ENCODE assay signal across 8 cellular contexts in the genomic region with DNA sequence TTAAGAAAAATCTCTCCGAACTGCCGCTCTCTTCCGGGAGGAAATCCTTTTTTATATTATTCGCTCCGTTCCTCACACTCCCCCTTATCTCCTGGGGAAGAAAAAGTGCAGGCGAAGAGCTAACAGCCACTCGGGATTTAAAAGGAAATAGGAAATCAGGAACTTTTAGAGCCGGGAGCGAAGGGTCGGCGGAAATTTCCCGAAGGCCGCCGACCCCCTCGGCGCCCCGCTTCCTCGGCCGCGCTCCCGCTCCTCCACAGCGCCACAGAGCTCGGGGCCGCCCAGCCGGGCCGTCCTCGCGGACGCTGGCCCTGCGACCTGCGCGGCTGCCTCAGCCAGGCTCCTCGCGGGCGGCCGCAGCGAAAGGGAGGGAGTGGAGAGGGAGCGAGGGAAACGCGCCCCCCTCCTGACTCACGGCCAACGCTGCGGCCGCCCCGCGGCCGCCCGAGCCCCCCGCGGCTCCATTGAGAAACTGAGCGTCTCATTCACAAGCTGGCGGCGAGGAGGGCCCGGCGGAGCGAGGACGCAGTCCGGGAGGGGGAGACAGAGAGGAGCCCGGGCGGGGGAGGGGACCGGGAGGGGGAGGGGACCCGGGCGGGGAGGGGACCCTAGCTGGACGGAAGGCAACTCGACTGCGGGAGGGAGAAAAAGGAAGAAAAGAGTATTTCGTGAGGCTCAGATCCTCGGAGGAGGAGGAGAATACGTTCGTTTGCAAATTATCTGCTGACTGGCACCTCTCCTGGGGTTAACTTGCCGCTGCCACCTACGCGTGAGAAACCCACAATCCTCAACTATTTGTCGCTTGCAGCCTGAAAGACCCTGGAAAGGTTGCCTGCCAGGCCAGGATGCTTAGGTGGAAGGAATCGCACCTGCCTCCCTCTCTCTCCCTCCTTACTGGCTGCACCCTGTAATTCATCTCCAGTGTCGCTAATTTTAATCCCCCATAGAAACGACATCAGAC. TPM values are rescaled to one million over a fixed set of nuclear protein-coding genes. Genes with fewer than 3 reads are reported as not detected.
DNase-seq lines count a peak whose midpoint lies in the region; ATAC-seq and TF ChIP-seq lines count a peak whose summit lies in the region.

A gene (minus strand): TSS at position 368 of the 961 bp plus-strand sequence. CDS start 539 bp downstream, outside the sequence.

- no peaks in the 10 kb centered on the region for H3K27me3 ChIP-seq in dorsolateral prefrontal cortex
- no peaks in the 10 kb centered on the region for H3K27me3 ChIP-seq in liver (ENCODE audit: control insufficient read depth in 4 of 4, insufficient read depth in 4 of 4, low read length in 3 of 4)

- intact Hi-C loops in dorsolateral prefrontal cortex (cut with DNase I), result loop anchor here (1.0 to 10.0 kb wide), 6 partner anchors 42 to 212 kb away; a partner anchor contains a TSS

- H3K9me3 ChIP-seq in liver (ENCODE audit: control insufficient read depth in 4 of 4, low read length in 3 of 4), result no peaks in the 10 kb centered on the region

- peak in 1 of 2 donors; percentile 19 for TF ChIP-seq RAD21 in liver (IDR thresholded peaks at IDR 0.05)

- under 1% methylated on average over 77 of the region's 77 CpGs for WGBS in liver

- H3K4me3 ChIP-seq in dorsolateral prefrontal cortex, result peak within 1 kb of the TSS; percentile 64 to 97 (median 88)
- H3K4me3 ChIP-seq in liver (ENCODE audit: low read depth in 1 of 3, low read length in 3 of 3), result peak within 1 kb of the TSS; percentile 90 to 94 (median 93)

- no peaks in the 10 kb centered on the region for H3K36me3 ChIP-seq in liver (ENCODE audit: control insufficient read depth in 4 of 4, insufficient read depth in 3 of 4, low read depth in 1 of 4, low read length in 3 of 4)

- peak; percentile 86 for DNase-seq in NCI-H748 (lab: John Stamatoyannopoulos, UW; ENCODE audit: unreplicated experiment)
- peak; percentile 72 to 78 for DNase-seq in activated CD4-positive, alpha-beta T cell treated with anti-CD3 and anti-CD28 coated beads, Interleukin-2, amount 50 U/mL, for 48 hours
- DNase-seq in dorsolateral prefrontal cortex, result peak; percentile 65 to 85 (median 81)
- DNase-seq in stimulated activated CD4-positive, alpha-beta T cell treated with anti-CD3 and anti-CD28 coated beads, Interleukin-2, amount 100 ng/mL, for 48 hours, result peak; percentile 61 to 66

- H3K27ac ChIP-seq in dorsolateral prefrontal cortex, result peak within 1 kb of the TSS; percentile 45 to 98 (median 93)
- peak within 1 kb of the TSS; percentile 88 to 89 for H3K27ac ChIP-seq in liver (ENCODE audit: low read depth in 1 of 2, low read length in 2 of 2)

- peak within 1 kb of the TSS; percentile 87 to 90 for H3K9ac ChIP-seq in liver (ENCODE audit: low read depth in 1 of 2, low read length in 2 of 2)

- peak; percentile 68 for ATAC-seq in GM18511 (IDR thresholded peaks at IDR 0.05; ENCODE audit: unreplicated experiment)
- peak; percentile 54 for ATAC-seq in HG03135 (IDR thresholded peaks at IDR 0.05; ENCODE audit: unreplicated experiment)
- ATAC-seq in HG03139 (IDR thresholded peaks at IDR 0.05; ENCODE audit: unreplicated experiment), result no peak

- TF ChIP-seq CTCF in dorsolateral prefrontal cortex (IDR thresholded peaks at IDR 0.05 in 54 of 56, conservative IDR thresholded peaks at IDR 0.05 in 2 of 56; ENCODE audit: low read depth in 1 of 56, partially characterized antibody in 56 of 56), result peak in 53 of 56 donors; percentile 3 to 59 (median 43)
- TF ChIP-seq CTCF in liver (IDR thresholded peaks at IDR 0.05; ENCODE audit: low read depth, low read length, missing input control), result peak; percentile 24

- H3K4me1 ChIP-seq in liver (ENCODE audit: control insufficient read depth in 4 of 4, insufficient read depth in 4 of 4, low read length in 3 of 4), result peaks cover 11 to 17% (median 12%) of the 10 kb centered on the region in 4 donors

TF ChIP-seq in liver, 16 proteins besides CTCF, POLR2A, EP300 and RAD21:
- TF ChIP-seq HNF4G (IDR thresholded peaks at IDR 0.05), result no peak
- no peak for TF ChIP-seq YY1 (IDR thresholded peaks at IDR 0.05)
- TF ChIP-seq, protein P1, sequence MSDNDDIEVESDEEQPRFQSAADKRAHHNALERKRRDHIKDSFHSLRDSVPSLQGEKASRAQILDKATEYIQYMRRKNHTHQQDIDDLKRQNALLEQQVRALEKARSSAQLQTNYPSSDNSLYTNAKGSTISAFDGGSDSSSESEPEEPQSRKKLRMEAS (IDR thresholded peaks at IDR 0.05), result no peak
- TF ChIP-seq, protein P2, sequence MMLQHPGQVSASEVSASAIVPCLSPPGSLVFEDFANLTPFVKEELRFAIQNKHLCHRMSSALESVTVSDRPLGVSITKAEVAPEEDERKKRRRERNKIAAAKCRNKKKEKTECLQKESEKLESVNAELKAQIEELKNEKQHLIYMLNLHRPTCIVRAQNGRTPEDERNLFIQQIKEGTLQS (IDR thresholded peaks at IDR 0.05), result no peak
- no peak for TF ChIP-seq RXRA (IDR thresholded peaks at IDR 0.05)
- TF ChIP-seq FOXA2 (IDR thresholded peaks at IDR 0.05), result no peak
- no peak for TF ChIP-seq GABPA (IDR thresholded peaks at IDR 0.05 in 1 of 2, conservative IDR thresholded peaks at IDR 0.05 in 1 of 2)
- no peak for TF ChIP-seq EGR1 (IDR thresholded peaks at IDR 0.05; ENCODE audit: low read depth in 2 of 2)
- TF ChIP-seq, protein P3, sequence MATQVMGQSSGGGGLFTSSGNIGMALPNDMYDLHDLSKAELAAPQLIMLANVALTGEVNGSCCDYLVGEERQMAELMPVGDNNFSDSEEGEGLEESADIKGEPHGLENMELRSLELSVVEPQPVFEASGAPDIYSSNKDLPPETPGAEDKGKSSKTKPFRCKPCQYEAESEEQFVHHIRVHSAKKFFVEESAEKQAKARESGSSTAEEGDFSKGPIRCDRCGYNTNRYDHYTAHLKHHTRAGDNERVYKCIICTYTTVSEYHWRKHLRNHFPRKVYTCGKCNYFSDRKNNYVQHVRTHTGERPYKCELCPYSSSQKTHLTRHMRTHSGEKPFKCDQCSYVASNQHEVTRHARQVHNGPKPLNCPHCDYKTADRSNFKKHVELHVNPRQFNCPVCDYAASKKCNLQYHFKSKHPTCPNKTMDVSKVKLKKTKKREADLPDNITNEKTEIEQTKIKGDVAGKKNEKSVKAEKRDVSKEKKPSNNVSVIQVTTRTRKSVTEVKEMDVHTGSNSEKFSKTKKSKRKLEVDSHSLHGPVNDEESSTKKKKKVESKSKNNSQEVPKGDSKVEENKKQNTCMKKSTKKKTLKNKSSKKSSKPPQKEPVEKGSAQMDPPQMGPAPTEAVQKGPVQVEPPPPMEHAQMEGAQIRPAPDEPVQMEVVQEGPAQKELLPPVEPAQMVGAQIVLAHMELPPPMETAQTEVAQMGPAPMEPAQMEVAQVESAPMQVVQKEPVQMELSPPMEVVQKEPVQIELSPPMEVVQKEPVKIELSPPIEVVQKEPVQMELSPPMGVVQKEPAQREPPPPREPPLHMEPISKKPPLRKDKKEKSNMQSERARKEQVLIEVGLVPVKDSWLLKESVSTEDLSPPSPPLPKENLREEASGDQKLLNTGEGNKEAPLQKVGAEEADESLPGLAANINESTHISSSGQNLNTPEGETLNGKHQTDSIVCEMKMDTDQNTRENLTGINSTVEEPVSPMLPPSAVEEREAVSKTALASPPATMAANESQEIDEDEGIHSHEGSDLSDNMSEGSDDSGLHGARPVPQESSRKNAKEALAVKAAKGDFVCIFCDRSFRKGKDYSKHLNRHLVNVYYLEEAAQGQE (IDR thresholded peaks at IDR 0.05), result no peak
- no peak for TF ChIP-seq JUND (IDR thresholded peaks at IDR 0.05)
- TF ChIP-seq, protein P4, sequence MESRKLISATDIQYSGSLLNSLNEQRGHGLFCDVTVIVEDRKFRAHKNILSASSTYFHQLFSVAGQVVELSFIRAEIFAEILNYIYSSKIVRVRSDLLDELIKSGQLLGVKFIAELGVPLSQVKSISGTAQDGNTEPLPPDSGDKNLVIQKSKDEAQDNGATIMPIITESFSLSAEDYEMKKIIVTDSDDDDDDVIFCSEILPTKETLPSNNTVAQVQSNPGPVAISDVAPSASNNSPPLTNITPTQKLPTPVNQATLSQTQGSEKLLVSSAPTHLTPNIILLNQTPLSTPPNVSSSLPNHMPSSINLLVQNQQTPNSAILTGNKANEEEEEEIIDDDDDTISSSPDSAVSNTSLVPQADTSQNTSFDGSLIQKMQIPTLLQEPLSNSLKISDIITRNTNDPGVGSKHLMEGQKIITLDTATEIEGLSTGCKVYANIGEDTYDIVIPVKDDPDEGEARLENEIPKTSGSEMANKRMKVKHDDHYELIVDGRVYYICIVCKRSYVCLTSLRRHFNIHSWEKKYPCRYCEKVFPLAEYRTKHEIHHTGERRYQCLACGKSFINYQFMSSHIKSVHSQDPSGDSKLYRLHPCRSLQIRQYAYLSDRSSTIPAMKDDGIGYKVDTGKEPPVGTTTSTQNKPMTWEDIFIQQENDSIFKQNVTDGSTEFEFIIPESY (IDR thresholded peaks at IDR 0.05), result no peak
- TF ChIP-seq NR2F2 (IDR thresholded peaks at IDR 0.05), result no peak
- TF ChIP-seq TAF1 (conservative IDR thresholded peaks at IDR 0.05), result no peak
- TF ChIP-seq SP1 (IDR thresholded peaks at IDR 0.05), result no peak

RNA-seq across cellular contexts. Expression of the gene that starts here (rescaled TPM):
- total RNA-seq in dorsolateral prefrontal cortex (10 to 100 TPM; 17.1 to 54.6 (median 33.8) TPM), liver (10 to 100 TPM in 1 of 2 donors, 1 to 10 TPM in 1; 8.4 to 14.1 TPM)
- polyA plus RNA-seq in liver, result 1 to 10 TPM; 5.4 to 6.6 TPM
